In the genomic region with DNA sequence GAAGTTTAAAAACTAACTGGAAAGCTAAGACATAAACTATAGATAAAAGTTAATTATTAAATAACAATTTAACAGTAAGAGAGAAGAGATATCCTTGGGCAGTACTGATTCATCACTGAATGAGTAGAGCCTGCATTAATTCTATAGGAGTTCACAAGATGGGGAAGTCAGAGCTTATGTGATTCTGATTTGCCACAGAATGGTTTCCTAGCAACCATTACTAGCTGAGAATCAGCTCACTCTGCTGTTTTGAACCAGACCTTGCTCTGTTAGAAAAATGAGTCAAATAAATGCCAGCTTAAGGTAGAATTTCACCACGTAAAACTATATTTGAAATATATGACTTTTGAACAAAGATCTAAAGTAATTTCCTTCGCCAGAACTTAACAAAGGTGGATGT, we compare ENCODE assay signal across 8 cellular contexts.
DNase-seq lines count a peak whose midpoint lies in the region; ATAC-seq and TF ChIP-seq lines count a peak whose summit lies in the region.

No MANE protein-coding gene starts in this region.

- H3K9me3 ChIP-seq in BE2C: no peaks in the 10 kb centered on the region

- H3K4me1 ChIP-seq in BE2C: no peaks in the 10 kb centered on the region

- no peak overlapping the region for H3K4me3 ChIP-seq in BE2C (ENCODE audit: low read depth, low read length)

- H3K27me3 ChIP-seq in BE2C: no peaks in the 10 kb centered on the region

- no peaks in the 10 kb centered on the region for H3K27me3 Mint-ChIP-seq in activated T-cell treated with anti-CD3 and anti-CD28 coated beads, Interleukin-2, amount 50 U/mL, for 4 hours (ENCODE audit: low read depth)
- no peaks in the 10 kb centered on the region for H3K27me3 Mint-ChIP-seq in stimulated activated naive B cell treated with anti-CD40 and anti-IgM and Interleukin-4, amounts not matched to agents 10 μg/mL and 1 μg/mL and 100 μg/mL, for 72 hours

- H3K4me1 Mint-ChIP-seq in activated T-cell treated with anti-CD3 and anti-CD28 coated beads, Interleukin-2, amount 50 U/mL, for 4 hours (ENCODE audit: low read depth): peaks cover 75% of the 10 kb centered on the region
- H3K4me1 Mint-ChIP-seq in stimulated activated naive B cell treated with anti-CD40 and anti-IgM and Interleukin-4, amounts not matched to agents 10 μg/mL and 1 μg/mL and 100 μg/mL, for 72 hours: peaks cover 9 to 12% of the 10 kb centered on the region in 2 donors

- peak overlapping the region; percentile 37 for H3K4me3 Mint-ChIP-seq in activated T-cell treated with anti-CD3 and anti-CD28 coated beads, Interleukin-2, amount 50 U/mL, for 4 hours
- no peak overlapping the region for H3K4me3 Mint-ChIP-seq in stimulated activated naive B cell treated with anti-CD40 and anti-IgM and Interleukin-4, amounts not matched to agents 10 μg/mL and 1 μg/mL and 100 μg/mL, for 72 hours

- no peaks in the 10 kb centered on the region for H3K9me3 Mint-ChIP-seq in activated T-cell treated with anti-CD3 and anti-CD28 coated beads, Interleukin-2, amount 50 U/mL, for 4 hours
- peaks cover 6 to 11% of the 10 kb centered on the region in 2 donors for H3K9me3 Mint-ChIP-seq in activated naive CD4-positive, alpha-beta T cell treated with anti-CD3 and anti-CD28 coated beads, Interleukin-2, amount 50 U/mL, for 72 hours
- H3K9me3 Mint-ChIP-seq in stimulated activated naive B cell treated with anti-CD40 and anti-IgM and Interleukin-4, amounts not matched to agents 10 μg/mL and 1 μg/mL and 100 μg/mL, for 72 hours: peaks cover 0 to 4% of the 10 kb centered on the region in 2 donors

- no peak for DNase-seq in activated T-cell treated with anti-CD3 and anti-CD28 coated beads, Interleukin-2, amount 50 U/mL, for 4 hours
- no peak for DNase-seq in activated T-cell treated with anti-CD3 and anti-CD28 coated beads, Interleukin-2, amount 50 U/mL, for 1 hour
- DNase-seq in M059J (ENCODE audit: low read depth) (peak; percentile 12), SW 1271 (lab: John Stamatoyannopoulos, UW) (no peak), BE2C (no peak), RKO (ENCODE audit: low spot score) (no peak)
- DNase-seq in activated naive CD4-positive, alpha-beta T cell treated with anti-CD3 and anti-CD28 coated beads, Interleukin-2, amount 50 U/mL, for 72 hours (ENCODE audit: low spot score in 2 of 2): no peak
- no peak for DNase-seq in stimulated activated naive B cell treated with anti-CD40 and anti-IgM and Interleukin-4, amounts not matched to agents 10 μg/mL and 1 μg/mL and 100 μg/mL, for 72 hours

- peak; percentile 45 to 54 for ATAC-seq in activated T-cell treated with anti-CD3 and anti-CD28 coated beads, Interleukin-2, amount 50 U/mL, for 4 hours
- ATAC-seq in activated naive CD4-positive, alpha-beta T cell treated with anti-CD3 and anti-CD28 coated beads, Interleukin-2, amount 50 U/mL, for 72 hours: peak; percentile 58 to 60
- ATAC-seq in stimulated activated naive B cell treated with anti-CD40 and anti-IgM and Interleukin-4, amounts not matched to agents 10 μg/mL and 1 μg/mL and 100 μg/mL, for 72 hours (replicated peaks): peak; percentile 73 to 78

- peak overlapping the region; percentile 84 to 88 for H3K27ac Mint-ChIP-seq in activated naive CD4-positive, alpha-beta T cell treated with anti-CD3 and anti-CD28 coated beads, Interleukin-2, amount 50 U/mL, for 72 hours
- H3K27ac Mint-ChIP-seq in stimulated activated naive B cell treated with anti-CD40 and anti-IgM and Interleukin-4, amounts not matched to agents 10 μg/mL and 1 μg/mL and 100 μg/mL, for 72 hours: peak overlapping the region; percentile 76

- H3K36me3 ChIP-seq in BE2C: no peaks in the 10 kb centered on the region

- H3K36me3 Mint-ChIP-seq in activated T-cell treated with anti-CD3 and anti-CD28 coated beads, Interleukin-2, amount 50 U/mL, for 4 hours (ENCODE audit: insufficient read depth): no peaks in the 10 kb centered on the region
- peaks cover 0 to 11% of the 10 kb centered on the region in 2 donors for H3K36me3 Mint-ChIP-seq in activated naive CD4-positive, alpha-beta T cell treated with anti-CD3 and anti-CD28 coated beads, Interleukin-2, amount 50 U/mL, for 72 hours
- H3K36me3 Mint-ChIP-seq in stimulated activated naive B cell treated with anti-CD40 and anti-IgM and Interleukin-4, amounts not matched to agents 10 μg/mL and 1 μg/mL and 100 μg/mL, for 72 hours: no peaks in the 10 kb centered on the region

- TF ChIP-seq CTCF in BE2C (IDR thresholded peaks at IDR 0.05; ENCODE audit: low read depth, low read length): no peak
